In the genomic region with DNA sequence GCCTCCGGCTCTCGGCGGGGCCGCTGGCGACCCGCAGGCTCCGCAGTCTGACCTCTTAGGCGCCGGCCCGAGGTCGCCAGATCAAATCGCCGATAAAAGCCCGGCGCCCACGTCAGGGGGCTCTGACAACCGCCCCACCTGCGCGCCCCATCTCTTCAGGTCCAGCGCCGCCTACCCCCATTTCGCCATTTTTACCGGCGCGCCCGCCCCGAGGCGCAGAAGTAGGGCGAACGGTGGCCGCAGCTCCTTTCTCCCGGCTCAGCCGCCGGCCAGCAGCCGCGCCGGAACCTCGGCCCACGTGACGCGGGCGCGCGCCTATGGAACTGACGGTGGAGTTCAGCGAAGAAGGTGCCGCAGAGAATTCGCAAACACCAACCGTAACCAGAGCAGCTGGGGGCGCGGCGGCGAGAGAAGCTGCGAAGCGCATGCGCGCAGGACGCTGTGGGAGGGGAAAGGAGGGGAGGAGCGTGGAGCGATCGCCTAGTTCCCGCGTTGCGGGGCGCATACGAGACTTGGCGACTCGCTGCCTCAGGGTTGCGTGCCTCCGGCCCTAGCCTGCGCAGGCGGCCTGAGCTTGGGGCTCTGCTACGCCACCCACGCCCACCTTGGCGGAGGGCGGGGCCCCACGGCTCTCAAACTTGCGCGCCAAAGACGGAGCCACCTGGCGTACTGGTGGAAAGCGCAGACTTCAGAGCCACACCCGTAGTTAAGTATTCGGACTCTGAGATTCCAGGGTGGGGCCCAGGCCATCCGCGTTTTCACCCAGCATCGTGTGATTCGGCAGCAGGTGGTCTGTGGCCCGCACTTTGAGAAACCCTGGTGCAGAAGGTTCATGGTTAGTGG, we compare ENCODE assay signal across 8 cellular contexts. TPM values are rescaled to one million over a fixed set of nuclear protein-coding genes. Genes with fewer than 3 reads are reported as not detected.
DNase-seq lines count a peak whose midpoint lies in the region; ATAC-seq, FAIRE-seq and TF ChIP-seq lines count a peak whose summit lies in the region.

TSS of gene TRIM37 (minus strand) at position 418 of the 843 bp plus-strand sequence. CDS start 419 bp downstream, outside the sequence.

- peak; percentile 100 for FAIRE-seq in GM12891 (lab: Jason Lieb, UNC)

- H3K27ac ChIP-seq in adipose tissue (ENCODE audit: low read depth, low read length): peak within 1 kb of the TSS; percentile 30

- DNase-seq in GM12891 (ENCODE audit: insufficient read length, low spot score) (peak; percentile 93), NCI-H1436 treated with DMSO at 0.1 percent for 48 hours (lab: John Stamatoyannopoulos, UW) (peak; percentile 98), T-cell (peak; percentile 96 to 99 (median 98)), cardiac septum (ENCODE audit: low spot score) (peak; percentile 99), pons (ENCODE audit: low spot score) (peak; percentile 94), type B pancreatic cell (ENCODE audit: extremely low spot score, unreplicated experiment) (peak; percentile 99)

- TF ChIP-seq POLR2A in GM12891 (IDR thresholded peaks at IDR 0.05; ENCODE audit: low read depth, low read length): peak; percentile 66; the same call in 1 of the 2 replicates

- POLR2A ChIA-PET in T-cell (lab: Charles Lee): interaction anchor here in 1 of 2 donors (0.6 to 1.3 kb wide), 4 partner anchors 12 to 475 kb away, joined by 3 to 4 read pairs (median 4); partner anchors contain the start of genes PRR11 and SKA2

- CTCF ChIA-PET in T-cell (lab: Charles Lee): interaction anchor here in 1 of 2 donors (0.5 to 3.1 kb wide), 3 partner anchors 49 to 721 kb away, joined by 3 to 18 read pairs (median 5); partner anchors contain the start of genes PRR11 and SKA2

- TF ChIP-seq CTCF in type B pancreatic cell (conservative IDR thresholded peaks at IDR 0.05): peak; percentile 16

- WGBS in adipose tissue, 3 donors: 0% methylated on average over 84 to 89 of the region's 89 CpGs

- H3K4me1 Mint-ChIP-seq in T-cell: peaks cover 35 to 44% (median 41%) of the 10 kb centered on the region in 3 donors
- H3K4me1 Mint-ChIP-seq in type B pancreatic cell (ENCODE audit: unreplicated experiment): peaks cover 20% of the 10 kb centered on the region

- peak within 1 kb of the TSS; percentile 94 to 96 (median 94) for H3K4me3 Mint-ChIP-seq in T-cell
- peak within 1 kb of the TSS; percentile 97 for H3K4me3 Mint-ChIP-seq in type B pancreatic cell

- intact Hi-C loops in cardiac septum (cut with DNase I): loop anchor here (2.0 kb wide), 1 partner anchor 48 kb away; the partner anchor contains the start of genes PRR11 and SKA2

- ATAC-seq in HG02840 (IDR thresholded peaks at IDR 0.05; ENCODE audit: low FRiP score, unreplicated experiment): peak; percentile 88
- ATAC-seq in T-cell (replicated peaks in 1 of 4): peak; percentile 94 to 98 (median 96)

- H3K36me3 Mint-ChIP-seq in T-cell (peaks cover 14% of the 10 kb centered on the region), type B pancreatic cell (peaks cover 19% of the 10 kb centered on the region)

- no peaks in the 10 kb centered on the region for H3K27me3 Mint-ChIP-seq in T-cell
- no peaks in the 10 kb centered on the region for H3K27me3 Mint-ChIP-seq in type B pancreatic cell

- H3K9me3 Mint-ChIP-seq in T-cell: no peaks in the 10 kb centered on the region
- H3K9me3 Mint-ChIP-seq in type B pancreatic cell: no peaks in the 10 kb centered on the region

- H3K27ac Mint-ChIP-seq in T-cell (peak within 1 kb of the TSS; percentile 87 to 91), type B pancreatic cell (peak within 1 kb of the TSS; percentile 97)

TF ChIP-seq in GM12891, 5 proteins besides CTCF, POLR2A, EP300 and RAD21:
- TF ChIP-seq TAF1 (IDR thresholded peaks at IDR 0.05; ENCODE audit: low read depth, low read length): peak; percentile 55; the same call in 1 of the 2 replicates
- peak; percentile 53 for TF ChIP-seq POLR2AphosphoS5 (IDR thresholded peaks at IDR 0.05; ENCODE audit: low read depth, low read length)
- peak; percentile 1 for TF ChIP-seq PAX5 (IDR thresholded peaks at IDR 0.05; ENCODE audit: insufficient read depth, low read length, severe bottlenecking)
- no peak for TF ChIP-seq SPI1 (IDR thresholded peaks at IDR 0.05; ENCODE audit: low read depth, low read length)
- peak; percentile 55; the same call in 1 of the 2 replicates for TF ChIP-seq POU2F2 (IDR thresholded peaks at IDR 0.05; ENCODE audit: low read depth, low read length)
TF ChIP-seq in GM12891: peak in this region for 4.

RNA-seq across cellular contexts. Expression of gene TRIM37, which starts in this region (rescaled TPM):
- 7.6 TPM for polyA plus RNA-seq in GM12891 (2012; ENCODE audit: low read depth, missing spikeins)
- total RNA-seq in T-cell (10 to 100 TPM; 17.9 to 26.4 (median 24.1) TPM), cardiac septum (16.0 TPM), type B pancreatic cell (ENCODE audit: low replicate concordance) (16.4 and 25.1 TPM in 2 replicates)
- 10 to 100 TPM in 2 of 3 donors, 1 to 10 TPM in 1; 4.0 to 15.5 (median 10.2) TPM for polyA plus RNA-seq in adipose tissue

Comparison
In these comparisons a context has a peak if more than half of its experiments do, and no peak if none do; other contexts are left out.
1. Peak in every context shown above with its lines: DNase-seq, ATAC-seq and H3K27ac ChIP-seq.